ENCODE assay signal across 8 cellular contexts in the genomic region with DNA sequence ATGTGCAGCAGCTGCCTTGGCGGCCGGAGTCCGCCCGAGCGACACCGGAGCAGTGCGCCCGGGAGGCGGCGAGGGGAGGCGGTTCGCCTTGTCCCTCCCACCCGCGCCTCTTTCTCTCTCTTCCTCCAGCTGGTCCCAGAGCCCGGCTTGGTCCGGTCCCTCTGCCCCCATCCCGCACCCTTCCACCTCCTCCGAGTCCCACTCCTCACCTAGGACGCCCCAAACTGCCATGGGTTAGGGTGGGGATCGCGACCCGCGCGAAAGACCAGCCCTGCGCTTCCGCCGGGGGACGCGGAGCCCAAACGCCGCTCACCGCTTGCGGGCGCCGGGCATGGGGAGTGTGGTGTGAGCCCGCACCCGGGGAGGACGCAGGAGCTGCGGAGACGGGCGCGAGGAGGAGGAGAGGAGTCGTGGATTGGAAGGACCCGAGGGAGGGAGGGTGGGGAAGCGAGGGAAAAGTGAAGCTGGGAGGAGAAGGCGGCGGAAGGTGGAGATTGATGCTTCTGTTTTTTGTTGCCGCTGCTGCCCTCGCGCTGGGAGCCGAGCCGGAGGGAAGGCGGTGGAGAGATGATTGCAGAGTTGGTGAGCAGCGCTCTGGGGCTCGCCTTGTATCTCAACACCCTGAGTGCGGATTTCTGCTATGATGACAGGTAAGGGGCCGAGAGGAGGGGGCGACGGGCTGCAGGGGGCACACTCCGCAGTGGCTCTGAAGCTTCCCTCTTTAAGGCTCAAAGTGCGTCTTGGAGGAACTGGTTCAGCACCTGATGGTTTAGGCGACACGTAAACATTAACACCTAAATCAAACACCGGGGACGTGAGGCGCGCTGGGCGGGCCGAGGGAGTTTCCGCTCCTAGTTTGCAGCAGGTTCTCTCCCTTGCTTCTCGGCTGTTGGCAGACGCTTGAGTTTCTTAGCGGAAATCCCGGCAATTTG. TPM values are rescaled to one million over a fixed set of nuclear protein-coding genes. Genes with fewer than 3 reads are reported as not detected.
DNase-seq lines count a peak whose midpoint lies in the region; ATAC-seq and TF ChIP-seq lines count a peak whose summit lies in the region.

No MANE protein-coding gene starts in this region.

- peak overlapping the region; percentile 91 for H3K4me3 ChIP-seq in AG04450 (ENCODE audit: low read depth, low read length)
- peak overlapping the region; percentile 74 for H3K4me3 ChIP-seq in epithelial cell of esophagus (ENCODE audit: low read length)
- peak overlapping the region; percentile 99 to 100 for H3K4me3 ChIP-seq in muscle layer of duodenum (ENCODE audit: low read depth in 1 of 2, low read length in 2 of 2)

- ATAC-seq in GM19043 (IDR thresholded peaks at IDR 0.05; ENCODE audit: low read depth, unreplicated experiment) (peak; percentile 30), HG03196 (IDR thresholded peaks at IDR 0.05; ENCODE audit: unreplicated experiment) (peak; percentile 34)

- H3K27me3 ChIP-seq in AG04450 (ENCODE audit: control insufficient read depth, insufficient read depth, low read length): no peaks in the 10 kb centered on the region
- no peaks in the 10 kb centered on the region for H3K27me3 ChIP-seq in muscle layer of duodenum (ENCODE audit: low read depth, low read length)

- peaks cover 0 to 21% of the 10 kb centered on the region in 2 donors for H3K4me1 ChIP-seq in muscle layer of duodenum (ENCODE audit: control insufficient read depth in 1 of 2, insufficient read depth in 2 of 2, low read length in 2 of 2)

- CTCF ChIA-PET in AG04450 (lab: Charles Lee): interaction anchor here (1.0 to 2.9 kb wide), 5 partner anchors 10 to 1816 kb away, joined by 3 to 33 read pairs (median 20); no protein-coding TSS in a partner anchor

- TF ChIP-seq CTCF in AG04450 (IDR thresholded peaks at IDR 0.05; ENCODE audit: low read depth, low read length): no peak
- TF ChIP-seq CTCF in epithelial cell of esophagus (IDR thresholded peaks at IDR 0.05; ENCODE audit: insufficient read depth, low read depth, low read length, missing control alignments): no peak

- POLR2A ChIA-PET in AG04450 (lab: Yijun Ruan, JAX): interaction anchor here (2.2 kb wide), 1 partner anchor 329 kb away, joined by 8 read pairs; a partner anchor contains a TSS

- no peaks in the 10 kb centered on the region for H3K36me3 ChIP-seq in muscle layer of duodenum (ENCODE audit: control insufficient read depth in 1 of 2, insufficient read depth in 2 of 2, low read length in 2 of 2)

- H3K27ac ChIP-seq in AG04450 (ENCODE audit: low read depth, low read length) (no peak overlapping the region), muscle layer of duodenum (ENCODE audit: low read length) (peak overlapping the region; percentile 84)

- DNase-seq in AG04450 (ENCODE audit: low read depth, low spot score) (no peak), NCI-H748 treated with DMSO at 0.1 percent for 48 hours (lab: John Stamatoyannopoulos, UW) (peak; percentile 76), epithelial cell of esophagus (ENCODE audit: low read depth) (peak; percentile 70)
- peak; percentile 53 for DNase-seq in activated CD8-positive, alpha-beta memory T cell treated with anti-CD3 and anti-CD28 coated beads, Interleukin-2, amount 50 U/mL, for 4 hours
- DNase-seq in stimulated activated CD8-positive, alpha-beta memory T cell treated with anti-CD3 and anti-CD28 coated beads, Interleukin-7, amount 100 ng/mL, for 48 hours (ENCODE audit: extremely low read depth in 1 of 2, low read depth in 1 of 2): peak; percentile 7 to 25

- H3K9me3 ChIP-seq in AG04450 (ENCODE audit: control insufficient read depth, insufficient read depth, low read length): no peaks in the 10 kb centered on the region; the same call in 1 of the 2 replicates
- H3K9me3 ChIP-seq in muscle layer of duodenum (ENCODE audit: control insufficient read depth in 1 of 2, low read length in 2 of 2): no peaks in the 10 kb centered on the region

RNA-seq across cellular contexts. Expression of a gene that starts 0.6 kb away (rescaled TPM):
- polyA plus RNA-seq in AG04450 (2011; rRNA removed): 1.6 and 1.8 TPM in 2 replicates
- 4.4 and 5.1 TPM in 2 replicates for polyA minus RNA-seq in AG04450 (2011; rRNA and poly(A)+ RNA removed)
